Comparison of ENCODE assay signal across 8 cellular contexts in genomic region chr12:105331805-105332251, GRCh38. TPM values are rescaled to one million over a fixed set of nuclear protein-coding genes. Genes with fewer than 3 reads are reported as not detected.
A peak's percentile ranks its signal among the peaks of the same experiment; 100 is the strongest.
DNase-seq lines count a peak whose midpoint lies in the region; ATAC-seq, FAIRE-seq and TF ChIP-seq lines count a peak whose summit lies in the region.

No MANE protein-coding gene starts in this region.

- H3K9ac ChIP-seq in kidney (ENCODE audit: low read length in 2 of 2): no peak overlapping the region

- H3K9me3 ChIP-seq in BE2C: no peaks in the 10 kb centered on the region
- H3K9me3 ChIP-seq in kidney (ENCODE audit: control insufficient read depth in 1 of 2, low read length in 2 of 2): no peaks in the 10 kb centered on the region

- ATAC-seq in GM19452 (IDR thresholded peaks at IDR 0.05; ENCODE audit: unreplicated experiment) (no peak), GM18511 (IDR thresholded peaks at IDR 0.05; ENCODE audit: unreplicated experiment) (no peak)

- peak overlapping the region; percentile 60; the same call in 1 of the 2 replicates for H3K4me3 ChIP-seq in BE2C (ENCODE audit: low read depth, low read length)
- peak overlapping the region; percentile 36 to 67 for H3K4me3 ChIP-seq in kidney (ENCODE audit: low read length in 2 of 2)

- peaks cover 12% of the 10 kb centered on the region for H3K27me3 ChIP-seq in BE2C

- no peaks in the 10 kb centered on the region for H3K4me1 ChIP-seq in BE2C
- peaks cover 6 to 11% of the 10 kb centered on the region in 2 donors for H3K4me1 ChIP-seq in kidney (ENCODE audit: control insufficient read depth in 1 of 2, insufficient read depth in 1 of 2, low read depth in 1 of 2, low read length in 2 of 2)

- TF ChIP-seq CTCF in BE2C (IDR thresholded peaks at IDR 0.05; ENCODE audit: low read depth, low read length) (no peak), kidney (IDR thresholded peaks at IDR 0.05; ENCODE audit: borderline replicate concordance, extremely low read depth, insufficient read depth) (no peak)

- peak overlapping the region in 1 of 2 donors; percentile 14 for H3K27ac ChIP-seq in kidney (ENCODE audit: low read depth in 2 of 2, low read length in 2 of 2)

- DNase-seq in BE2C (no peak), HT1080 (ENCODE audit: low read depth) (peak; percentile 31), kidney (no peak), SW 1271 (lab: John Stamatoyannopoulos, UW) (no peak), inferior parietal cortex (ENCODE audit: extremely low spot score) (no peak)
- peak; percentile 18 for DNase-seq in activated effector memory CD4-positive, alpha-beta T cell treated with Interleukin-2 at 50 U/mL for 16 hours

- H3K36me3 ChIP-seq in BE2C (no peaks in the 10 kb centered on the region), kidney (ENCODE audit: control insufficient read depth in 1 of 2, insufficient read depth in 2 of 2, low read length in 2 of 2) (no peaks in the 10 kb centered on the region)

- FAIRE-seq in kidney (lab: Jason Lieb, UNC): no peak

- intact Hi-C loops in kidney (cut with DNase I): no loop called here

RNA-seq across cellular contexts. Expression of gene C12orf75, which starts 1.3 kb away (rescaled TPM):
- polyA plus RNA-seq in BE2C (2012; ENCODE audit: insufficient read depth, insufficient read length, low read depth): 1.7 TPM
- 128 and 132 TPM in 2 replicates for total RNA-seq in HT1080 (2014; rRNA removed; shearing (Covaris generic))
- 185 and 187 TPM in 2 replicates for polyA plus RNA-seq in HT1080 (2015; cell fraction: cytosol; rRNA removed)
- polyA plus RNA-seq in HT1080 (2015; cell fraction: nucleus; rRNA removed): 32.9 and 39.5 TPM in 2 replicates
- total RNA-seq in kidney: 127 TPM
- 107 TPM for polyA plus RNA-seq in kidney (ENCODE audit: insufficient read depth, low read depth, low replicate concordance)

Comparison
In these comparisons a context has a peak if more than half of its experiments do, and no peak if none do; other contexts are left out.
1. DNase-seq: peak in HT1080 (single experiment) and activated effector memory CD4-positive, alpha-beta T cell treated with Interleukin-2 at 50 U/mL for 16 hours (single experiment); none in BE2C (single experiment), kidney (single experiment), SW 1271 (0 of 2) and inferior parietal cortex (single experiment).